8 cellular contexts compared by ENCODE assay signal in the genomic region with DNA sequence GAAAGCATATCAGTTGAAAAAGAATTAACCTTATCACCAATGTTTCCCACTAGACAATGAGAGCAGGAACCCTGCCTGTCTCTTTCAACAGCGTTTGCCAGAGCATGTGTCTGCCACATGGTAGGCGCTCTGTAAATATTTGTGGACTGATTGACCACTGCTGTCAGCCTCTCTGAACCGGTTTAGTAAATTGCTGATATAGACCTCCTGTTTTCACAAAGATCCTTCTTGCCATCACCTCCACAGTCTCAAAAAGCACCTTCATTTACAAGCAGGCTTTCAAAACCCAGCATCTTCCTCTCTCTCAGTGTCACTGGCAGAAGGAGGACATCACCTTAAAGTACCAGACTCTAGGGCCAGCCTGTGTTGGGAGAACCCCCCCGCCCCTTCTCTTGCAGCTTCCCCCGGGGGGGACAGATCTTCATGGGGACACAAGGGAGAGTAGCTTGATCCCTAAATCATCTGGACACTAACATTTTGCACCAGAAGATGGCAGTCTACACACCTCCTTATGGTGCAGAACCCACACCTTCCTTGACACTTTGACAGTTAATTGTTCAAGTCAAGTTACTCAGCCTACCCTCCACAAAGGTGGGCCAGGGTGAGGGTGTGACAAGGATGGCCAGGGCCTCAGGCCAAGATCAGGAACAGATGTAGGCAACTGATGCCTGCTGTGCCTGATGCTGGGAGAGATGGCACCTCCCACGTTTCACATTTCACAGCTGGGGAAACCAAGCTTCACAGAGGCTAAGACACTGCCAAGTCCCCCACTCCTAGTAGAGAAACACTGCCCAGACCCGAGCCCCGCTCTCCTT.
DNase-seq lines count a peak whose midpoint lies in the region; ATAC-seq lines count a peak whose summit lies in the region.

No MANE protein-coding gene starts in this region.

- ATAC-seq in GM21576 (IDR thresholded peaks at IDR 0.05; ENCODE audit: unreplicated experiment) (peak; percentile 77), HG02623 (IDR thresholded peaks at IDR 0.05; ENCODE audit: unreplicated experiment) (no peak)
- peak; percentile 97 for ATAC-seq in stimulated activated naive B cell treated with anti-CD40 and anti-IgM and Interleukin-4, amounts not matched to agents 10 μg/mL and 1 μg/mL and 100 μg/mL, for 72 hours (replicated peaks)

- H3K27ac Mint-ChIP-seq in stimulated activated naive B cell treated with anti-CD40 and anti-IgM and Interleukin-4, amounts not matched to agents 10 μg/mL and 1 μg/mL and 100 μg/mL, for 72 hours: peak overlapping the region; percentile 78

- H3K36me3 Mint-ChIP-seq in stimulated activated naive B cell treated with anti-CD40 and anti-IgM and Interleukin-4, amounts not matched to agents 10 μg/mL and 1 μg/mL and 100 μg/mL, for 72 hours: no peaks in the 10 kb centered on the region

- H3K27me3 Mint-ChIP-seq in stimulated activated naive B cell treated with anti-CD40 and anti-IgM and Interleukin-4, amounts not matched to agents 10 μg/mL and 1 μg/mL and 100 μg/mL, for 72 hours: no peaks in the 10 kb centered on the region

- peak; percentile 76 for DNase-seq in DMS 273 (lab: John Stamatoyannopoulos, UW; ENCODE audit: unreplicated experiment)
- peak; percentile 49 for DNase-seq in NCI-H1694 (lab: John Stamatoyannopoulos, UW)
- DNase-seq in T-helper 22 cell (ENCODE audit: low read depth): peak; percentile 21
- peak; percentile 70 for DNase-seq in central memory CD4-positive, alpha-beta T cell
- DNase-seq in kidney glomerular epithelial cell (lab: John Stamatoyannopoulos, UW): peak; percentile 11
- peak; percentile 56 for DNase-seq in stimulated activated naive B cell treated with anti-CD40 and anti-IgM and Interleukin-4, amounts not matched to agents 10 μg/mL and 1 μg/mL and 100 μg/mL, for 72 hours

- H3K4me3 Mint-ChIP-seq in stimulated activated naive B cell treated with anti-CD40 and anti-IgM and Interleukin-4, amounts not matched to agents 10 μg/mL and 1 μg/mL and 100 μg/mL, for 72 hours: no peak overlapping the region

- peaks cover 8 to 26% of the 10 kb centered on the region in 2 donors for H3K4me1 Mint-ChIP-seq in stimulated activated naive B cell treated with anti-CD40 and anti-IgM and Interleukin-4, amounts not matched to agents 10 μg/mL and 1 μg/mL and 100 μg/mL, for 72 hours

- H3K9me3 Mint-ChIP-seq in stimulated activated naive B cell treated with anti-CD40 and anti-IgM and Interleukin-4, amounts not matched to agents 10 μg/mL and 1 μg/mL and 100 μg/mL, for 72 hours: no peaks in the 10 kb centered on the region

Comparison
In these comparisons a context has a peak if more than half of its experiments do, and no peak if none do; other contexts are left out.
1. DNase-seq: peak in every context shown above with its lines; median percentile 76 in DMS 273; 70 in central memory CD4-positive, alpha-beta T cell; 56 in stimulated activated naive B cell treated with anti-CD40 and anti-IgM and Interleukin-4, amounts not matched to agents 10 μg/mL and 1 μg/mL and 100 μg/mL, for 72 hours; 49 in NCI-H1694; 21 in T-helper 22 cell; 11 in kidney glomerular epithelial cell.